In the genomic region with DNA sequence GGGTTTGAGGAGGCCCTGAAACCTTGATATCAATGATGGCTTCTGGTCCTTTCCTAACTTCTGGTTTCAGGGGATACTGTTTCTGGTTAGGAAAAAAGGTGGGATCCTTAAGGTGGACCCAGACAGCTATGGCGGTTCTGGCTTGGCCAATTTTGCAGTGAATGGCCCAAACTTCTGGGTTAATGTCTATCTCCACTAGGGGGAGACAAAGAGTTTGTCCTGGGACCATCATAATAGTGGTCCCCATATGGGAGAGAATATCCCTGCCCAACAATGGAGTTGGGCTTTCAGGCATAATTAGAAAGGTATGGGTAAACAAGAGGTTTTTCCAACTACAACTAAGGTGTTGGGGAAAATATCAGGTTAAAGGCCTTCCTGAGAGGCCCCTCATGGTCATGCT, we compare ENCODE assay signal across 11 cellular contexts.
DNase-seq lines count a peak whose midpoint lies in the region; ATAC-seq and TF ChIP-seq lines count a peak whose summit lies in the region.
"Had no signal": no experiment of that assay in that cellular context is flagged by ENCODE, and none has a peak within 500 bp of the region (broad histone marks: within the 10 kb centered on the region; RNA-seq: fewer than 3 reads in every experiment).

No MANE protein-coding gene starts in this region.

- TF ChIP-seq CTCF in astrocyte of the cerebellum (IDR thresholded peaks at IDR 0.05; ENCODE audit: low read depth, low read length, missing control alignments) (peak; percentile 38), nephron progenitor cell (IDR thresholded peaks at IDR 0.05) (peak; percentile 32)

- no peaks in the 10 kb centered on the region for H3K4me1 Mint-ChIP-seq in nephron progenitor cell
- H3K4me1 Mint-ChIP-seq: stimulated activated naive CD8-positive, alpha-beta T cell treated with anti-CD3 and anti-CD28 coated beads, Interleukin-15, amount 100 ng/mL, for 72 hours had no signal

- no peaks in the 10 kb centered on the region for H3K9me3 Mint-ChIP-seq in nephron progenitor cell

- no peak for ATAC-seq in GM19035 (IDR thresholded peaks at IDR 0.05; ENCODE audit: unreplicated experiment)
- ATAC-seq in HG03469 (IDR thresholded peaks at IDR 0.05; ENCODE audit: unreplicated experiment) = no peak
- ATAC-seq: stimulated activated naive CD8-positive, alpha-beta T cell treated with anti-CD3 and anti-CD28 coated beads, Interleukin-15, amount 100 ng/mL, for 72 hours had no signal

- in situ Hi-C loops in astrocyte of the cerebellum (cut with HindIII; ENCODE audit: low sequenced_read_pairs) = no loop called here

- no peaks in the 10 kb centered on the region for H3K36me3 Mint-ChIP-seq in nephron progenitor cell (ENCODE audit: low read depth)

- H3K4me3 Mint-ChIP-seq in nephron progenitor cell = no peak overlapping the region
- H3K4me3 Mint-ChIP-seq: stimulated activated naive CD8-positive, alpha-beta T cell treated with anti-CD3 and anti-CD28 coated beads, Interleukin-15, amount 100 ng/mL, for 72 hours had no signal

- peak; percentile 16 for DNase-seq in EH (ENCODE audit: low read depth)
- DNase-seq in Jurkat, Clone E6-1 (ENCODE audit: low read depth, low spot score) = peak; percentile 2
- DNase-seq in astrocyte of the cerebellum (ENCODE audit: low read depth) = no peak
- DNase-seq in nephron progenitor cell = no peak
- DNase-seq in cerebellar nuclear complex (lab: John Stamatoyannopoulos, UW) = no peak
- DNase-seq in GF-D8 (lab: John Stamatoyannopoulos, UW) = no peak
- DNase-seq: activated T-cell treated with anti-CD3 and anti-CD28 coated beads, Interleukin-2, amount 50 U/mL, for 1 hour; hypothalamus; stimulated activated naive CD8-positive, alpha-beta T cell treated with anti-CD3 and anti-CD28 coated beads, Interleukin-15, amount 100 ng/mL, for 72 hours had no signal

- no peak overlapping the region for H3K27ac Mint-ChIP-seq in nephron progenitor cell
- H3K27ac Mint-ChIP-seq: stimulated activated naive CD8-positive, alpha-beta T cell treated with anti-CD3 and anti-CD28 coated beads, Interleukin-15, amount 100 ng/mL, for 72 hours had no signal

- H3K27me3 Mint-ChIP-seq in nephron progenitor cell (ENCODE audit: low read depth, poor library complexity) = peaks cover 5% of the 10 kb centered on the region
- H3K27me3 Mint-ChIP-seq: stimulated activated naive CD8-positive, alpha-beta T cell treated with anti-CD3 and anti-CD28 coated beads, Interleukin-15, amount 100 ng/mL, for 72 hours had no signal

- no peak overlapping the region for H3K4me3 ChIP-seq in Jurkat, Clone E6-1 (ENCODE audit: low read length)
- no peak overlapping the region for H3K4me3 ChIP-seq in astrocyte of the cerebellum (ENCODE audit: low read depth, low read length)

Comparison
In these comparisons a context has a peak if more than half of its experiments do, and no peak if none do; other contexts are left out.
1. DNase-seq: peak in EH (single experiment) and Jurkat, Clone E6-1 (single experiment); none in astrocyte of the cerebellum (single experiment), nephron progenitor cell (single experiment), cerebellar nuclear complex (0 of 2) and GF-D8 (single experiment).